18 cellular contexts compared by ENCODE assay signal in genomic region chr14:103453791-103454190, GRCh38.
"Had no signal": no experiment of that assay in that cellular context is flagged by ENCODE, and none has a peak within 500 bp of the region (broad histone marks: within the 10 kb centered on the region; RNA-seq: fewer than 3 reads in every experiment).

No MANE protein-coding gene starts in this region.

- H3K27ac ChIP-seq: esophagus squamous epithelium, heart right ventricle, neutrophil, right atrium auricular region, sigmoid colon, skin epidermis, suprapubic skin, thyroid gland, upper lobe of left lung, uterus had no signal

- H3K27me3 Mint-ChIP-seq: dendritic cell treated with granulocyte-macrophage colony-stimulating factor and Interleukin-4, amounts not matched to agents 40 ng/mL and 50 ng/mL, for 4 days; naive thymus-derived CD4-positive, alpha-beta T cell had no signal

- H3K4me3 Mint-ChIP-seq: dendritic cell treated with granulocyte-macrophage colony-stimulating factor and Interleukin-4, amounts not matched to agents 40 ng/mL and 50 ng/mL, for 4 days; naive thymus-derived CD4-positive, alpha-beta T cell; nephron progenitor cell had no signal

- H3K9me3 Mint-ChIP-seq: dendritic cell treated with granulocyte-macrophage colony-stimulating factor and Interleukin-4, amounts not matched to agents 40 ng/mL and 50 ng/mL, for 4 days; naive thymus-derived CD4-positive, alpha-beta T cell; nephron progenitor cell had no signal

- H3K4me3 ChIP-seq: esophagus squamous epithelium, heart right ventricle, right atrium auricular region, sigmoid colon, skin epidermis, suprapubic skin, thyroid gland, upper lobe of left lung, uterus had no signal

- H3K27me3 ChIP-seq: esophagus squamous epithelium, heart right ventricle, neutrophil, right atrium auricular region, sigmoid colon, suprapubic skin, thyroid gland, upper lobe of left lung, uterus had no signal

- DNase-seq: esophagus squamous epithelium; heart right ventricle; hypothalamus; kidney glomerular epithelial cell; naive thymus-derived CD4-positive, alpha-beta T cell; nephron progenitor cell; sigmoid colon; stimulated activated CD4-positive, alpha-beta T cell treated with anti-CD3 and anti-CD28 coated beads, Interleukin-2, amount 100 ng/mL, for 24 hours; stimulated activated CD4-positive, alpha-beta T cell treated with anti-CD3 and anti-CD28 coated beads, Interleukin-4, amount 100 ng/mL, for 4 hours; stimulated activated naive CD8-positive, alpha-beta T cell treated with anti-CD3 and anti-CD28 coated beads, Interleukin-15, Interleukin-2, amounts not matched to agents 100 U/mL and 50 U/mL, for 24 hours; thyroid gland; upper lobe of left lung; uterus had no signal

- H3K27ac Mint-ChIP-seq: dendritic cell treated with granulocyte-macrophage colony-stimulating factor and Interleukin-4, amounts not matched to agents 40 ng/mL and 50 ng/mL, for 4 days; nephron progenitor cell had no signal

- ATAC-seq: heart right ventricle; naive thymus-derived CD4-positive, alpha-beta T cell; stimulated activated naive CD8-positive, alpha-beta T cell treated with anti-CD3 and anti-CD28 coated beads, Interleukin-15, Interleukin-2, amounts not matched to agents 100 U/mL and 50 U/mL, for 24 hours had no signal

- H3K9me3 ChIP-seq: esophagus squamous epithelium, heart right ventricle, neutrophil, right atrium auricular region, sigmoid colon, suprapubic skin, thyroid gland, upper lobe of left lung, uterus had no signal

- H3K36me3 ChIP-seq: right atrium auricular region, uterus had no signal

- H3K4me1 ChIP-seq: uterus had no signal
